ENCODE assay signal across 8 cellular contexts in genomic region chr19:39125554-39126311, GRCh38. TPM values are rescaled to one million over a fixed set of nuclear protein-coding genes. Genes with fewer than 3 reads are reported as not detected.
DNase-seq lines count a peak whose midpoint lies in the region; ATAC-seq and TF ChIP-seq lines count a peak whose summit lies in the region.

Gene PAK4, plus strand, starts transcription at chr19:39125786. Its CDS starts 43,768 bp downstream, at chr19:39169554.

- H3K9ac ChIP-seq in skeletal muscle tissue (ENCODE audit: low read depth in 1 of 3, low read length in 3 of 3): peak within 1 kb of the TSS; percentile 72 to 82 (median 80)

- H3K36me3 ChIP-seq in A673 (ENCODE audit: insufficient read depth, low read length, poor library complexity, severe bottlenecking) (no peaks in the 10 kb centered on the region), breast epithelium (no peaks in the 10 kb centered on the region), skeletal muscle tissue (ENCODE audit: control insufficient read depth in 3 of 3, insufficient read depth in 3 of 3, low read length in 3 of 3) (no peaks in the 10 kb centered on the region)

- BruUV-seq in A673 (replicated peaks; lab: Mats Ljungman, UMichigan): no TSS peak

- CTCF ChIA-PET in A673 (lab: Charles Lee): no interaction called here

- peak; percentile 77 for TF ChIP-seq POLR2A in breast epithelium (IDR thresholded peaks at IDR 0.05)

- POLR2A ChIA-PET in A673 (lab: Charles Lee; ENCODE audit: low non-redundant PET): no interaction called here

- H3K4me1 ChIP-seq in A673 (ENCODE audit: insufficient read depth, low read length, poor library complexity, severe bottlenecking): no peaks in the 10 kb centered on the region
- H3K4me1 ChIP-seq in breast epithelium: peaks cover 14 to 41% of the 10 kb centered on the region in 2 donors
- peaks cover 16 to 31% (median 26%) of the 10 kb centered on the region in 3 donors for H3K4me1 ChIP-seq in skeletal muscle tissue (ENCODE audit: control insufficient read depth in 3 of 3, insufficient read depth in 3 of 3, low read length in 3 of 3)

- H3K4me3 ChIP-seq in A673 (ENCODE audit: low read depth, low read length, poor library complexity, severe bottlenecking): peak within 1 kb of the TSS; percentile 95
- peak within 1 kb of the TSS; percentile 80 to 95 (median 91) for H3K4me3 ChIP-seq in breast epithelium
- peak within 1 kb of the TSS; percentile 94 for H3K4me3 ChIP-seq in iPS-18c (ENCODE audit: insufficient read depth, low read depth, low read length)
- H3K4me3 ChIP-seq in skeletal muscle tissue (ENCODE audit: low read length in 3 of 3): peak within 1 kb of the TSS; percentile 67 to 92 (median 75)

- H3K27me3 ChIP-seq in A673 (replicated peaks; ENCODE audit: insufficient read depth, low read depth, low read length, poor library complexity) (no peaks in the 10 kb centered on the region), breast epithelium (no peaks in the 10 kb centered on the region), skeletal muscle tissue (ENCODE audit: control insufficient read depth in 3 of 3, insufficient read depth in 3 of 3, low read length in 3 of 3) (peaks cover 0 to 5% (median 0%) of the 10 kb centered on the region in 3 donors)

- H3K27ac ChIP-seq in A673 (ENCODE audit: low read depth, low read length, poor library complexity, severe bottlenecking) (peak within 1 kb of the TSS; percentile 94), VCaP (peak within 1 kb of the TSS; percentile 97), breast epithelium (peak within 1 kb of the TSS; percentile 90 to 93), skeletal muscle tissue (ENCODE audit: low read depth, low read length) (peak within 1 kb of the TSS; percentile 56)

- no peak for TF ChIP-seq CTCF in A673 (conservative IDR thresholded peaks at IDR 0.05; ENCODE audit: low read depth, low read length)
- TF ChIP-seq CTCF in VCaP (conservative IDR thresholded peaks at IDR 0.05): no peak
- no peak for TF ChIP-seq CTCF in breast epithelium (IDR thresholded peaks at IDR 0.05)

- no peaks in the 10 kb centered on the region for H3K9me3 ChIP-seq in A673 (ENCODE audit: low read depth, low read length, poor library complexity, severe bottlenecking)
- H3K9me3 ChIP-seq in breast epithelium: no peaks in the 10 kb centered on the region
- H3K9me3 ChIP-seq in iPS-18c (ENCODE audit: control insufficient read depth, insufficient read depth, low read length): no peaks in the 10 kb centered on the region
- H3K9me3 ChIP-seq in skeletal muscle tissue (ENCODE audit: control insufficient read depth in 3 of 3, low read length in 3 of 3): no peaks in the 10 kb centered on the region

- intact Hi-C loops in A673 (cut with micrococcal nuclease; ENCODE audit: unreplicated experiment): no loop called here
- intact Hi-C loops in breast epithelium (cut with DNase I; ENCODE audit: low total_unique reads): loop anchor here (10.0 kb wide), 1 partner anchor 199 kb away; the partner anchor contains the start of gene LRFN1

- peak; percentile 99 for DNase-seq in A673 (ENCODE audit: low spot score)
- peak; percentile 96 for DNase-seq in NCI-H2196 treated with DMSO at 0.1 percent for 48 hours (lab: John Stamatoyannopoulos, UW; ENCODE audit: unreplicated experiment)
- DNase-seq in breast epithelium (ENCODE audit: low spot score in 2 of 2): peak; percentile 98

- ATAC-seq in GM18868 (IDR thresholded peaks at IDR 0.05; ENCODE audit: unreplicated experiment) (peak; percentile 92), HG03108 (IDR thresholded peaks at IDR 0.05; ENCODE audit: unreplicated experiment) (peak; percentile 83)

RNA-seq across cellular contexts. Expression of gene PAK4, which starts in this region (rescaled TPM):
- total RNA-seq in A673 (2021): 55.2 and 59.0 TPM in 2 replicates
- total RNA-seq in breast epithelium: 10 to 100 TPM in 2 of 3 donors, 1 to 10 TPM in 1; 3.5 to 12.0 (median 10.2) TPM
- total RNA-seq in skeletal muscle tissue: 2.1 TPM

Comparison
In these comparisons a context has a peak if more than half of its experiments do, and no peak if none do; other contexts are left out.
1. Peak in every context shown above with its lines: DNase-seq, ATAC-seq, H3K4me3 ChIP-seq and H3K27ac ChIP-seq.